Comparison of ENCODE assay signal across 8 cellular contexts in genomic region chr5:178205749-178206047, GRCh38. TPM values are rescaled to one million over a fixed set of nuclear protein-coding genes. Genes with fewer than 3 reads are reported as not detected.
DNase-seq lines count a peak whose midpoint lies in the region; ATAC-seq and TF ChIP-seq lines count a peak whose summit lies in the region.

No MANE protein-coding gene starts in this region.

- H2AFZ ChIP-seq in Loucy (ENCODE audit: low read length) = no peak overlapping the region

- no peaks in the 10 kb centered on the region for H3K27me3 ChIP-seq in Loucy (ENCODE audit: insufficient read depth, low read length, poor library complexity, severe bottlenecking)
- H3K27me3 ChIP-seq in duodenal mucosa (ENCODE audit: control insufficient read depth in 1 of 2, insufficient read depth in 2 of 2, low read length in 2 of 2) = no peaks in the 10 kb centered on the region

- peaks cover 53% of the 10 kb centered on the region for H3K36me3 ChIP-seq in Loucy (ENCODE audit: insufficient read depth, low read length)
- peaks cover 40 to 50% of the 10 kb centered on the region in 2 donors for H3K36me3 ChIP-seq in duodenal mucosa (ENCODE audit: control insufficient read depth in 1 of 2, insufficient read depth in 2 of 2, low read length in 2 of 2)

- H3F3A ChIP-seq in Loucy (ENCODE audit: low read depth) = no peaks in the 10 kb centered on the region

- DNase-seq in AG10803 (ENCODE audit: low read depth) = no peak
- no peak for DNase-seq in natural killer cell
- no peak for DNase-seq in SW 1271 (lab: John Stamatoyannopoulos, UW)
- no peak for DNase-seq in hepatic stellate cell (ENCODE audit: low spot score)
- DNase-seq in stimulated activated CD8-positive, alpha-beta memory T cell treated with anti-CD3 and anti-CD28 coated beads, Interleukin-4, amount 100 ng/mL, for 48 hours = no peak

- no peak for ATAC-seq in natural killer cell
- no peak for ATAC-seq in HG02763 (IDR thresholded peaks at IDR 0.05; ENCODE audit: unreplicated experiment)

- peak overlapping the region; percentile 83 to 85 for H3K27ac Mint-ChIP-seq in natural killer cell

- H3K9me3 Mint-ChIP-seq in natural killer cell = no peaks in the 10 kb centered on the region

- intact Hi-C loops in natural killer cell (cut with micrococcal nuclease) = no loop called here

- peak overlapping the region; percentile 88 for H3K27ac ChIP-seq in duodenal mucosa (ENCODE audit: low read depth, low read length)

- H3K79me2 ChIP-seq in Loucy (ENCODE audit: insufficient read depth, low read length) = peaks cover 73% of the 10 kb centered on the region

- H3K9ac ChIP-seq in Loucy (ENCODE audit: low read depth, low read length, poor library complexity, severe bottlenecking) (peak overlapping the region; percentile 86), duodenal mucosa (ENCODE audit: low read depth in 1 of 2, low read length in 2 of 2) (peak overlapping the region; percentile 44 to 91)

- peaks cover 34 to 44% of the 10 kb centered on the region in 2 donors for H3K4me1 Mint-ChIP-seq in natural killer cell

- H3K9me3 ChIP-seq in Loucy (ENCODE audit: insufficient read depth, low read depth, low read length) (no peaks in the 10 kb centered on the region), duodenal mucosa (ENCODE audit: control insufficient read depth in 1 of 2, low read length in 2 of 2) (no peaks in the 10 kb centered on the region)

- H4K20me1 ChIP-seq in Loucy (ENCODE audit: insufficient read depth, low read length, poor library complexity, severe bottlenecking) = peaks cover 53% of the 10 kb centered on the region

- H3K4me2 ChIP-seq in Loucy (ENCODE audit: low read depth, low read length, poor library complexity, severe bottlenecking) = peak overlapping the region; percentile 98

- H3K4me3 ChIP-seq in AG10803 (ENCODE audit: low read length) (peak overlapping the region; percentile 95), Loucy (ENCODE audit: low read length, poor library complexity, severe bottlenecking) (peak overlapping the region; percentile 90), duodenal mucosa (ENCODE audit: low read depth in 1 of 2, low read length in 2 of 2) (peak overlapping the region; percentile 76 to 81)

- TF ChIP-seq CTCF in AG10803 (conservative IDR thresholded peaks at IDR 0.05; ENCODE audit: low read length) = no peak
- no peak for TF ChIP-seq CTCF in Loucy (conservative IDR thresholded peaks at IDR 0.05; ENCODE audit: low read length)
- TF ChIP-seq CTCF in natural killer cell (IDR thresholded peaks at IDR 0.05) = no peak

- H3K4me3 Mint-ChIP-seq in natural killer cell = peak overlapping the region; percentile 81

- H3K36me3 Mint-ChIP-seq in natural killer cell = no peaks in the 10 kb centered on the region

- H3K4me1 ChIP-seq in Loucy (ENCODE audit: insufficient read depth, low read length, poor library complexity, severe bottlenecking) (peaks cover 13% of the 10 kb centered on the region), duodenal mucosa (ENCODE audit: control insufficient read depth in 1 of 2, insufficient read depth in 2 of 2, low read length in 2 of 2) (peaks cover 49 to 65% of the 10 kb centered on the region in 2 donors)

- H3K9me2 ChIP-seq in Loucy (replicated peaks; ENCODE audit: low read depth, low read length) = no peaks in the 10 kb centered on the region

- H3K27me3 Mint-ChIP-seq in natural killer cell (ENCODE audit: low read depth in 2 of 2) = no peaks in the 10 kb centered on the region

RNA-seq across cellular contexts. Expression of gene HNRNPAB, which starts 1.4 kb away (rescaled TPM):
- 10 to 100 TPM; 77.6 to 98.4 (median 88.4) TPM for total RNA-seq in natural killer cell

RNA-seq across cellular contexts. Expression of gene GMCL2, which starts 18.5 kb away (rescaled TPM):
- not detected for total RNA-seq in natural killer cell

RNA-seq across cellular contexts. Expression of gene PHYKPL, which starts 26.9 kb away (rescaled TPM):
- 100 to 1,000 TPM; 111 to 134 (median 131) TPM for total RNA-seq in natural killer cell

RNA-seq across cellular contexts. Expression of gene NHP2, which starts 52.0 kb away (rescaled TPM):
- total RNA-seq in natural killer cell = 10 to 100 TPM; 39.2 to 43.5 (median 40.2) TPM
